ENCODE assay signal across 1 cellular context in the genomic region with DNA sequence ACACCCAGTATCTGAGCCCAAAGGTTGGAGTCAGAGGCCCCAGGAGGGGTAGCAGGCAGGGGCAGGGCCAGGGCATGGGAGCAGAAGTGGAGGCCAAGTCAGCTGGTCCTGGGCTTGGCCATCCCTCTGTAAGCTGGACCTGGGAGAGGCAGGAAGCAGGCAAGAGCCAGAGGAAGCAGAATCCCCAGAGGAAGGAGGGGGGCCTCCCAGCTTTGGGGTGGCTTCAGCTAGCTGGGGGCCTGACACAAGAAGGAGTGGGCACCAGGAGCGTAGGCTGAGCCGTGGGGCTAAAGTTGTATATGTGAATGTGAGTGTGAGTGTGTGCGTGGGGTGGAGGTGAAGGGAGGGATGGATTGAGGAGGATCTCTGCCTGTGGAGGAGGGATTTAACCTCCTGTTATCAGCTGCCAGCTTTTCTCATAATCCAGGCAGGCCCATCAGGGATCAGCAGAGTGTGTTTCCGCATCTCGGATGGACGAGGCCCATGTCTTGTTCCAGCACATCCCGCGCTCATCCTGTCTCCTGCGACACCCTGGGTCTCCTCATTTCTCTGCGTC.
TF ChIP-seq lines count a peak whose summit lies in the region.

No MANE protein-coding gene starts in this region.

TF ChIP-seq in H1, 55 proteins besides CTCF, POLR2A, EP300 and RAD21:
- TF ChIP-seq BCL11A (IDR thresholded peaks at IDR 0.05; ENCODE audit: low read depth in 2 of 2, low read length in 2 of 2): no peak
- TF ChIP-seq, protein P1, sequence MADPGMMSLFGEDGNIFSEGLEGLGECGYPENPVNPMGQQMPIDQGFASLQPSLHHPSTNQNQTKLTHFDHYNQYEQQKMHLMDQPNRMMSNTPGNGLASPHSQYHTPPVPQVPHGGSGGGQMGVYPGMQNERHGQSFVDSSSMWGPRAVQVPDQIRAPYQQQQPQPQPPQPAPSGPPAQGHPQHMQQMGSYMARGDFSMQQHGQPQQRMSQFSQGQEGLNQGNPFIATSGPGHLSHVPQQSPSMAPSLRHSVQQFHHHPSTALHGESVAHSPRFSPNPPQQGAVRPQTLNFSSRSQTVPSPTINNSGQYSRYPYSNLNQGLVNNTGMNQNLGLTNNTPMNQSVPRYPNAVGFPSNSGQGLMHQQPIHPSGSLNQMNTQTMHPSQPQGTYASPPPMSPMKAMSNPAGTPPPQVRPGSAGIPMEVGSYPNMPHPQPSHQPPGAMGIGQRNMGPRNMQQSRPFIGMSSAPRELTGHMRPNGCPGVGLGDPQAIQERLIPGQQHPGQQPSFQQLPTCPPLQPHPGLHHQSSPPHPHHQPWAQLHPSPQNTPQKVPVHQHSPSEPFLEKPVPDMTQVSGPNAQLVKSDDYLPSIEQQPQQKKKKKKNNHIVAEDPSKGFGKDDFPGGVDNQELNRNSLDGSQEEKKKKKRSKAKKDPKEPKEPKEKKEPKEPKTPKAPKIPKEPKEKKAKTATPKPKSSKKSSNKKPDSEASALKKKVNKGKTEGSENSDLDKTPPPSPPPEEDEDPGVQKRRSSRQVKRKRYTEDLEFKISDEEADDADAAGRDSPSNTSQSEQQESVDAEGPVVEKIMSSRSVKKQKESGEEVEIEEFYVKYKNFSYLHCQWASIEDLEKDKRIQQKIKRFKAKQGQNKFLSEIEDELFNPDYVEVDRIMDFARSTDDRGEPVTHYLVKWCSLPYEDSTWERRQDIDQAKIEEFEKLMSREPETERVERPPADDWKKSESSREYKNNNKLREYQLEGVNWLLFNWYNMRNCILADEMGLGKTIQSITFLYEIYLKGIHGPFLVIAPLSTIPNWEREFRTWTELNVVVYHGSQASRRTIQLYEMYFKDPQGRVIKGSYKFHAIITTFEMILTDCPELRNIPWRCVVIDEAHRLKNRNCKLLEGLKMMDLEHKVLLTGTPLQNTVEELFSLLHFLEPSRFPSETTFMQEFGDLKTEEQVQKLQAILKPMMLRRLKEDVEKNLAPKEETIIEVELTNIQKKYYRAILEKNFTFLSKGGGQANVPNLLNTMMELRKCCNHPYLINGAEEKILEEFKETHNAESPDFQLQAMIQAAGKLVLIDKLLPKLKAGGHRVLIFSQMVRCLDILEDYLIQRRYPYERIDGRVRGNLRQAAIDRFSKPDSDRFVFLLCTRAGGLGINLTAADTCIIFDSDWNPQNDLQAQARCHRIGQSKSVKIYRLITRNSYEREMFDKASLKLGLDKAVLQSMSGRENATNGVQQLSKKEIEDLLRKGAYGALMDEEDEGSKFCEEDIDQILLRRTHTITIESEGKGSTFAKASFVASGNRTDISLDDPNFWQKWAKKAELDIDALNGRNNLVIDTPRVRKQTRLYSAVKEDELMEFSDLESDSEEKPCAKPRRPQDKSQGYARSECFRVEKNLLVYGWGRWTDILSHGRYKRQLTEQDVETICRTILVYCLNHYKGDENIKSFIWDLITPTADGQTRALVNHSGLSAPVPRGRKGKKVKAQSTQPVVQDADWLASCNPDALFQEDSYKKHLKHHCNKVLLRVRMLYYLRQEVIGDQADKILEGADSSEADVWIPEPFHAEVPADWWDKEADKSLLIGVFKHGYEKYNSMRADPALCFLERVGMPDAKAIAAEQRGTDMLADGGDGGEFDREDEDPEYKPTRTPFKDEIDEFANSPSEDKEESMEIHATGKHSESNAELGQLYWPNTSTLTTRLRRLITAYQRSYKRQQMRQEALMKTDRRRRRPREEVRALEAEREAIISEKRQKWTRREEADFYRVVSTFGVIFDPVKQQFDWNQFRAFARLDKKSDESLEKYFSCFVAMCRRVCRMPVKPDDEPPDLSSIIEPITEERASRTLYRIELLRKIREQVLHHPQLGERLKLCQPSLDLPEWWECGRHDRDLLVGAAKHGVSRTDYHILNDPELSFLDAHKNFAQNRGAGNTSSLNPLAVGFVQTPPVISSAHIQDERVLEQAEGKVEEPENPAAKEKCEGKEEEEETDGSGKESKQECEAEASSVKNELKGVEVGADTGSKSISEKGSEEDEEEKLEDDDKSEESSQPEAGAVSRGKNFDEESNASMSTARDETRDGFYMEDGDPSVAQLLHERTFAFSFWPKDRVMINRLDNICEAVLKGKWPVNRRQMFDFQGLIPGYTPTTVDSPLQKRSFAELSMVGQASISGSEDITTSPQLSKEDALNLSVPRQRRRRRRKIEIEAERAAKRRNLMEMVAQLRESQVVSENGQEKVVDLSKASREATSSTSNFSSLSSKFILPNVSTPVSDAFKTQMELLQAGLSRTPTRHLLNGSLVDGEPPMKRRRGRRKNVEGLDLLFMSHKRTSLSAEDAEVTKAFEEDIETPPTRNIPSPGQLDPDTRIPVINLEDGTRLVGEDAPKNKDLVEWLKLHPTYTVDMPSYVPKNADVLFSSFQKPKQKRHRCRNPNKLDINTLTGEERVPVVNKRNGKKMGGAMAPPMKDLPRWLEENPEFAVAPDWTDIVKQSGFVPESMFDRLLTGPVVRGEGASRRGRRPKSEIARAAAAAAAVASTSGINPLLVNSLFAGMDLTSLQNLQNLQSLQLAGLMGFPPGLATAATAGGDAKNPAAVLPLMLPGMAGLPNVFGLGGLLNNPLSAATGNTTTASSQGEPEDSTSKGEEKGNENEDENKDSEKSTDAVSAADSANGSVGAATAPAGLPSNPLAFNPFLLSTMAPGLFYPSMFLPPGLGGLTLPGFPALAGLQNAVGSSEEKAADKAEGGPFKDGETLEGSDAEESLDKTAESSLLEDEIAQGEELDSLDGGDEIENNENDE (IDR thresholded peaks at IDR 0.05; ENCODE audit: insufficient replicate concordance, low read length): no peak
- TF ChIP-seq PHF8 (conservative IDR thresholded peaks at IDR 0.05; ENCODE audit: low read depth, low read length): no peak
- TF ChIP-seq SAP30 (IDR thresholded peaks at IDR 0.05; ENCODE audit: insufficient read depth, insufficient replicate concordance, low read length): no peak
- TF ChIP-seq TCF12 (IDR thresholded peaks at IDR 0.05; ENCODE audit: low read depth, low read length): no peak
- TF ChIP-seq, protein P2, sequence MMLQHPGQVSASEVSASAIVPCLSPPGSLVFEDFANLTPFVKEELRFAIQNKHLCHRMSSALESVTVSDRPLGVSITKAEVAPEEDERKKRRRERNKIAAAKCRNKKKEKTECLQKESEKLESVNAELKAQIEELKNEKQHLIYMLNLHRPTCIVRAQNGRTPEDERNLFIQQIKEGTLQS (IDR thresholded peaks at IDR 0.05; ENCODE audit: insufficient read depth, low read depth, low read length): no peak
- no peak for TF ChIP-seq TBP (IDR thresholded peaks at IDR 0.05; ENCODE audit: low read depth, low read length)
- no peak for TF ChIP-seq POLR2AphosphoS5 (IDR thresholded peaks at IDR 0.05; ENCODE audit: low read depth, low read length)
- TF ChIP-seq, protein P3, sequence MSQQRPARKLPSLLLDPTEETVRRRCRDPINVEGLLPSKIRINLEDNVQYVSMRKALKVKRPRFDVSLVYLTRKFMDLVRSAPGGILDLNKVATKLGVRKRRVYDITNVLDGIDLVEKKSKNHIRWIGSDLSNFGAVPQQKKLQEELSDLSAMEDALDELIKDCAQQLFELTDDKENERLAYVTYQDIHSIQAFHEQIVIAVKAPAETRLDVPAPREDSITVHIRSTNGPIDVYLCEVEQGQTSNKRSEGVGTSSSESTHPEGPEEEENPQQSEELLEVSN (IDR thresholded peaks at IDR 0.05): no peak
- TF ChIP-seq NANOG (IDR thresholded peaks at IDR 0.05; ENCODE audit: insufficient read depth, low read depth, low read length, poor library complexity, severe bottlenecking): no peak
- no peak for TF ChIP-seq CTBP2 (IDR thresholded peaks at IDR 0.05; ENCODE audit: borderline replicate concordance, insufficient read depth, insufficient read length, low read length)
